Comparison of ENCODE assay signal across 2 cellular contexts in genomic region chr2:133674066-133674432, GRCh38.
TF ChIP-seq lines count a peak whose summit lies in the region.

No MANE protein-coding gene starts in this region.

TF ChIP-seq in IMR-90, 13 proteins besides CTCF, POLR2A, EP300 and RAD21:
- TF ChIP-seq, protein P1, sequence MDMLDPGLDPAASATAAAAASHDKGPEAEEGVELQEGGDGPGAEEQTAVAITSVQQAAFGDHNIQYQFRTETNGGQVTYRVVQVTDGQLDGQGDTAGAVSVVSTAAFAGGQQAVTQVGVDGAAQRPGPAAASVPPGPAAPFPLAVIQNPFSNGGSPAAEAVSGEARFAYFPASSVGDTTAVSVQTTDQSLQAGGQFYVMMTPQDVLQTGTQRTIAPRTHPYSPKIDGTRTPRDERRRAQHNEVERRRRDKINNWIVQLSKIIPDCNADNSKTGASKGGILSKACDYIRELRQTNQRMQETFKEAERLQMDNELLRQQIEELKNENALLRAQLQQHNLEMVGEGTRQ (IDR thresholded peaks at IDR 0.05; ENCODE audit: low read depth, low read length), result no peak
- no peak for TF ChIP-seq SMC3 (IDR thresholded peaks at IDR 0.05; ENCODE audit: low read depth, low read length)
- no peak for TF ChIP-seq RCOR1 (IDR thresholded peaks at IDR 0.05; ENCODE audit: insufficient replicate concordance, low read length)
- no peak for TF ChIP-seq BHLHE40 (IDR thresholded peaks at IDR 0.05; ENCODE audit: low read depth, low read length)
- TF ChIP-seq FOS (IDR thresholded peaks at IDR 0.05; ENCODE audit: low read depth, low read length), result no peak
- no peak for TF ChIP-seq MAZ (IDR thresholded peaks at IDR 0.05; ENCODE audit: borderline replicate concordance, low read depth, low read length)
- no peak for TF ChIP-seq CEBPB (IDR thresholded peaks at IDR 0.05; ENCODE audit: low read depth, low read length)
TF ChIP-seq in IMR-90: peak in this region for 0.

TF ChIP-seq in H1, 55 proteins besides CTCF, POLR2A, EP300 and RAD21:
- no peak for TF ChIP-seq POLR2AphosphoS5 (IDR thresholded peaks at IDR 0.05; ENCODE audit: low read depth, low read length)
- no peak for TF ChIP-seq SP1 (IDR thresholded peaks at IDR 0.05; ENCODE audit: low read depth, low read length)
- TF ChIP-seq SUZ12 (IDR thresholded peaks at IDR 0.05; ENCODE audit: low read length), result no peak
- TF ChIP-seq KDM5A (IDR thresholded peaks at IDR 0.05; ENCODE audit: low read length), result no peak
- TF ChIP-seq NANOG (IDR thresholded peaks at IDR 0.05; ENCODE audit: insufficient read depth, low read depth, low read length, poor library complexity, severe bottlenecking), result no peak
- no peak for TF ChIP-seq HDAC6 (IDR thresholded peaks at IDR 0.05; ENCODE audit: low read depth, low read length)
- no peak for TF ChIP-seq TEAD4 (IDR thresholded peaks at IDR 0.05; ENCODE audit: low read depth, low read length)
- TF ChIP-seq BCL11A (IDR thresholded peaks at IDR 0.05; ENCODE audit: low read depth in 2 of 2, low read length in 2 of 2), result no peak
- TF ChIP-seq TAF7 (optimal IDR thresholded peaks at IDR 0.05; ENCODE audit: borderline replicate concordance, low read depth, low read length), result no peak
- TF ChIP-seq RNF2 (IDR thresholded peaks at IDR 0.05; ENCODE audit: borderline replicate concordance, low read depth, low read length, missing control alignments, poor library complexity, severe bottlenecking), result no peak
- TF ChIP-seq HDAC2 (IDR thresholded peaks at IDR 0.05; ENCODE audit: borderline replicate concordance in 1 of 2, low read depth in 2 of 2, low read length in 2 of 2), result no peak
